Comparison of ENCODE assay signal across 8 cellular contexts in the genomic region with DNA sequence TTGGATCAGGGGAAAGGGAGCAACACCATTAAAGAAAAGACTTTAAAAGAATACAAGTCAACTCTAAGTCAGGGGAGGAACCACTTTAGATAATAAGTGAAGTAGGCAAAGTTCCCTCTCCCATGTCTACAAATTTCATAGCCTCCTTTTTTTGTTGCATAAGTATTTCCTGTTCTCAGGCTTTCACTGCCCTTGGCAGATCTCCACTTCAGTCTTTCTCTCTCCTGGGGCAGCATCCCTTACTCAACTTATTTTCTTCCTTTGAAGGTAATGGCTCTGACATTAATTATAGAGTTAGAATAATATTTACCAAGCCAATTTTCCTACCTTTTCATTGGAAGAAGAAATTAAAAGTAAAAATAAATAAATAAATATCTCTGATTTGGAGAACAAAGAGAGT. TPM values are rescaled to one million over a fixed set of nuclear protein-coding genes. Genes with fewer than 3 reads are reported as not detected.
DNase-seq lines count a peak whose midpoint lies in the region; ATAC-seq and TF ChIP-seq lines count a peak whose summit lies in the region.
"Not testable (repeated sequence)": the region's sequence is repeated elsewhere in the genome, so short reads cannot be mapped to it uniquely, and the experiment has no call there.

No MANE protein-coding gene starts in this region.

- H3K4me1 ChIP-seq in A673 (ENCODE audit: insufficient read depth, low read length, poor library complexity, severe bottlenecking); upper lobe of right lung: not testable (repeated sequence)

- not testable (repeated sequence) for H3K36me3 ChIP-seq in A673 (ENCODE audit: insufficient read depth, low read length, poor library complexity, severe bottlenecking); upper lobe of right lung

- H3K27ac ChIP-seq in A673 (ENCODE audit: low read depth, low read length, poor library complexity, severe bottlenecking); upper lobe of right lung: not testable (repeated sequence)

- H3K27ac Mint-ChIP-seq in activated T-helper 17 cell treated with anti-CD3 and anti-CD28 coated beads, Interleukin-2, amount 50 U/mL, for 72 hours = peak overlapping the region; percentile 44

- POLR2A ChIA-PET in A673 (lab: Charles Lee; ENCODE audit: low non-redundant PET) = not testable (repeated sequence)

- TF ChIP-seq CTCF in A673 (conservative IDR thresholded peaks at IDR 0.05; ENCODE audit: low read depth, low read length); choroid plexus epithelial cell (conservative IDR thresholded peaks at IDR 0.05; ENCODE audit: low read depth, low read length); fibroblast of villous mesenchyme (IDR thresholded peaks at IDR 0.05; ENCODE audit: insufficient read depth, low read depth, low read length); upper lobe of right lung (IDR thresholded peaks at IDR 0.05): not testable (repeated sequence)

- not testable (repeated sequence) for H3K4me3 ChIP-seq in A673 (ENCODE audit: low read depth, low read length, poor library complexity, severe bottlenecking); choroid plexus epithelial cell (ENCODE audit: low read depth, low read length); fibroblast of villous mesenchyme (ENCODE audit: low read depth, low read length); upper lobe of right lung

- BruUV-seq in A673 (replicated peaks; lab: Mats Ljungman, UMichigan) = not testable (repeated sequence)

- H3K9me3 ChIP-seq in A673 (ENCODE audit: low read depth, low read length, poor library complexity, severe bottlenecking); upper lobe of right lung: not testable (repeated sequence)

- not testable (repeated sequence) for H3K27me3 Mint-ChIP-seq in activated T-helper 17 cell treated with anti-CD3 and anti-CD28 coated beads, Interleukin-2, amount 50 U/mL, for 72 hours

- not testable (repeated sequence) for ATAC-seq in activated T-helper 17 cell treated with anti-CD3 and anti-CD28 coated beads, Interleukin-2, amount 50 U/mL, for 72 hours (replicated peaks)
- ATAC-seq in upper lobe of right lung = peak; percentile 41

- intact Hi-C loops in A673 (cut with micrococcal nuclease; ENCODE audit: unreplicated experiment); upper lobe of right lung (cut with DNase I): not testable (repeated sequence)

- H3K36me3 Mint-ChIP-seq in activated T-helper 17 cell treated with anti-CD3 and anti-CD28 coated beads, Interleukin-2, amount 50 U/mL, for 72 hours (ENCODE audit: low read depth) = not testable (repeated sequence)

- DNase-seq in A673 (ENCODE audit: low spot score) (peak; percentile 16), EH (ENCODE audit: low read depth) (peak; percentile 54), KBM-7 (peak; percentile 7), NOMO-1 treated with DMSO at 0.1 percent for 48 hours (lab: John Stamatoyannopoulos, UW; ENCODE audit: unreplicated experiment) (peak; percentile 17), choroid plexus epithelial cell (ENCODE audit: low read depth) (peak; percentile 73), fibroblast of villous mesenchyme (ENCODE audit: low read depth) (peak; percentile 9)
- not testable (repeated sequence) for DNase-seq in upper lobe of right lung

- H3K9me3 Mint-ChIP-seq in activated T-helper 17 cell treated with anti-CD3 and anti-CD28 coated beads, Interleukin-2, amount 50 U/mL, for 72 hours = not testable (repeated sequence)

- CTCF ChIA-PET in A673 (lab: Charles Lee) = not testable (repeated sequence)

- not testable (repeated sequence) for H3K4me1 Mint-ChIP-seq in activated T-helper 17 cell treated with anti-CD3 and anti-CD28 coated beads, Interleukin-2, amount 50 U/mL, for 72 hours

- in situ Hi-C loops in KBM-7 (cut with MboI; ENCODE audit: low pct_unique_long_range_greater_than_20kb, low sequenced_read_pairs) = not testable (repeated sequence)

- not testable (repeated sequence) for H3K4me3 Mint-ChIP-seq in activated T-helper 17 cell treated with anti-CD3 and anti-CD28 coated beads, Interleukin-2, amount 50 U/mL, for 72 hours

- not testable (repeated sequence) for H3K27me3 ChIP-seq in A673 (replicated peaks; ENCODE audit: insufficient read depth, low read depth, low read length, poor library complexity); upper lobe of right lung

RNA-seq across cellular contexts. Expression of a gene that starts 30.3 kb away (rescaled TPM):
- total RNA-seq in A673 (2021) (4.6 and 6.7 TPM in 2 replicates), fibroblast of villous mesenchyme (8.2 and 8.4 TPM in 2 replicates), upper lobe of right lung (8.1 TPM)
- total RNA-seq in activated T-helper 17 cell treated with anti-CD3 and anti-CD28 coated beads, Interleukin-2, amount 50 U/mL, for 72 hours = 10 to 100 TPM in 1 of 2 donors, 1 to 10 TPM in 1; 8.7 to 11.3 TPM

RNA-seq across cellular contexts. Expression of a gene that starts 47.1 kb away (rescaled TPM):
- total RNA-seq in A673 (2021) = 5.2 and 7.2 TPM in 2 replicates
- total RNA-seq in activated T-helper 17 cell treated with anti-CD3 and anti-CD28 coated beads, Interleukin-2, amount 50 U/mL, for 72 hours = 10 to 100 TPM; 25.9 to 34.1 TPM
- total RNA-seq in fibroblast of villous mesenchyme = 4.8 and 8.2 TPM in 2 replicates
- total RNA-seq in upper lobe of right lung = 14.1 TPM
